In genomic region chr1:3773572-3774502, GRCh38 we compare ENCODE assay signal across 1 cellular context.
TF ChIP-seq lines count a peak whose summit lies in the region.

No MANE protein-coding gene starts in this region.

TF ChIP-seq in SK-N-SH treated with all-trans-retinoic acid at 6 μM for 48 hours, 23 proteins besides CTCF, POLR2A, EP300 and RAD21:
- TF ChIP-seq CREB5 (CRISPR knock-in tag; IDR thresholded peaks at IDR 0.05; ENCODE audit: low read depth) (no peak), ZNF565 (CRISPR knock-in tag; conservative IDR thresholded peaks at IDR 0.05; ENCODE audit: low read depth) (no peak), GLIS3 (CRISPR knock-in tag; IDR thresholded peaks at IDR 0.05) (no peak), BACH2 (CRISPR knock-in tag; IDR thresholded peaks at IDR 0.05; ENCODE audit: borderline replicate concordance) (no peak), PATZ1 (CRISPR knock-in tag; IDR thresholded peaks at IDR 0.05; ENCODE audit: borderline replicate concordance) (no peak)
